ENCODE assay signal across 31 cellular contexts in genomic region chr12:90479237-90479636, GRCh38.
DNase-seq lines count a peak whose midpoint lies in the region; ATAC-seq, FAIRE-seq and TF ChIP-seq lines count a peak whose summit lies in the region.
"Had no signal": no experiment of that assay in that cellular context is flagged by ENCODE, and none has a peak within 500 bp of the region (broad histone marks: within the 10 kb centered on the region; RNA-seq: fewer than 3 reads in every experiment).

No MANE protein-coding gene starts in this region.

- no peak overlapping the region for H3K4me3 Mint-ChIP-seq in progenitor cell of endocrine pancreas (ENCODE audit: low read depth)
- H3K4me3 Mint-ChIP-seq: B cell; CD14-positive monocyte; CD4-positive, alpha-beta memory T cell; CD4-positive, alpha-beta T cell; CD4-positive, CD25-positive, alpha-beta regulatory T cell; CD8-positive, alpha-beta memory T cell; CD8-positive, alpha-beta T cell had no signal

- no peaks in the 10 kb centered on the region for H3K4me1 ChIP-seq in A549
- H3K4me1 ChIP-seq: BE2C; BLaER1; BLaER1 treated with 17β-estradiol and CSF1 and Interleukin-3, amounts not matched to agents 10 nM and 100 nM; Caco-2 had no signal

- TF ChIP-seq EP300 in A549 (IDR thresholded peaks at IDR 0.05): no peak

- no peaks in the 10 kb centered on the region for H3K36me3 Mint-ChIP-seq in progenitor cell of endocrine pancreas (ENCODE audit: insufficient read depth)
- H3K36me3 Mint-ChIP-seq: CD14-positive monocyte; CD4-positive, alpha-beta memory T cell; CD4-positive, CD25-positive, alpha-beta regulatory T cell; CD8-positive, alpha-beta memory T cell; CD8-positive, alpha-beta T cell had no signal

- peaks cover 11% of the 10 kb centered on the region for H3K4me1 Mint-ChIP-seq in progenitor cell of endocrine pancreas (ENCODE audit: low read depth)
- H3K4me1 Mint-ChIP-seq: B cell; CD14-positive monocyte; CD4-positive, alpha-beta memory T cell; CD4-positive, CD25-positive, alpha-beta regulatory T cell; CD8-positive, alpha-beta memory T cell had no signal

- no peak overlapping the region for H3K4me2 ChIP-seq in A549
- H3K4me2 ChIP-seq: BLaER1; BLaER1 treated with 17β-estradiol and CSF1 and Interleukin-3, amounts not matched to agents 10 nM and 100 nM had no signal

- CTCF ChIA-PET in A549 (lab: Yijun Ruan, JAX): no interaction called here

- no peaks in the 10 kb centered on the region for H3K9me3 ChIP-seq in A549
- H3K9me3 ChIP-seq: BE2C; BLaER1; BLaER1 treated with 17β-estradiol and CSF1 and Interleukin-3, amounts not matched to agents 10 nM and 100 nM; Caco-2 had no signal

- no peak overlapping the region for H3K27ac ChIP-seq in A549
- H3K27ac ChIP-seq: 22Rv1; BLaER1; BLaER1 treated with 17β-estradiol and CSF1 and Interleukin-3, amounts not matched to agents 10 nM and 100 nM; C4-2B had no signal

- no peaks in the 10 kb centered on the region for H3K27me3 Mint-ChIP-seq in progenitor cell of endocrine pancreas
- H3K27me3 Mint-ChIP-seq: B cell; CD4-positive, alpha-beta memory T cell; CD4-positive, alpha-beta T cell; CD4-positive, CD25-positive, alpha-beta regulatory T cell; CD8-positive, alpha-beta memory T cell had no signal

- no peak for TF ChIP-seq CTCF in A549 (IDR thresholded peaks at IDR 0.05)
- no peak for TF ChIP-seq CTCF in progenitor cell of endocrine pancreas (IDR thresholded peaks at IDR 0.05; ENCODE audit: unreplicated experiment)

- H3K4me3 ChIP-seq in A549: no peak overlapping the region
- H3K4me3 ChIP-seq: BLaER1; BLaER1 treated with 17β-estradiol and CSF1 and Interleukin-3, amounts not matched to agents 10 nM and 100 nM had no signal

- POLR2A ChIA-PET in A549 (lab: Yijun Ruan, JAX): no interaction called here

- no peak for TF ChIP-seq RAD21 in A549 (conservative IDR thresholded peaks at IDR 0.05 in 1 of 2, IDR thresholded peaks at IDR 0.05 in 1 of 2)

- peak; percentile 86 for FAIRE-seq in A549 (lab: Jason Lieb, UNC)
- FAIRE-seq: A204.1 had no signal

- peak overlapping the region; percentile 13 for H3K27ac Mint-ChIP-seq in progenitor cell of endocrine pancreas
- H3K27ac Mint-ChIP-seq: B cell; CD14-positive monocyte; CD4-positive, alpha-beta memory T cell; CD4-positive, alpha-beta T cell; CD4-positive, CD25-positive, alpha-beta regulatory T cell; CD8-positive, alpha-beta memory T cell; CD8-positive, alpha-beta T cell had no signal

- TF ChIP-seq POLR2A in A549 (IDR thresholded peaks at IDR 0.05; ENCODE audit: low read length): no peak

- 92% methylated on average over 1 of the region's 1 CpG for WGBS in A549 (ENCODE audit: missing lambda C conversion rate)

- no peaks in the 10 kb centered on the region for H3K9me3 Mint-ChIP-seq in progenitor cell of endocrine pancreas (ENCODE audit: low read depth)
- H3K9me3 Mint-ChIP-seq: CD4-positive, alpha-beta T cell; CD8-positive, alpha-beta memory T cell; CD8-positive, alpha-beta T cell had no signal

- no peak for DNase-seq in A549 (ENCODE audit: low read depth in 1 of 2, low spot score in 1 of 2)
- DNase-seq in progenitor cell of endocrine pancreas (ENCODE audit: low spot score, unreplicated experiment): no peak
- DNase-seq in SIG-M5 treated with dmso at 0.1 percent for 504 hours (lab: John Stamatoyannopoulos, UW; ENCODE audit: unreplicated experiment): no peak
- no peak for DNase-seq in NCI-H2081 (lab: John Stamatoyannopoulos, UW)
- DNase-seq: 8988T; ACHN; AML-193; BE2C; C1 segment of cervical spinal cord; Caco-2; Calu3; CD4-positive, alpha-beta memory T cell; CD4-positive, alpha-beta T cell; CD4-positive, CD25-positive, alpha-beta regulatory T cell; CD8-positive, alpha-beta memory T cell; CD8-positive, alpha-beta T cell; COR-L47; DMS 273 treated with DMSO at 0.1 percent for 48 hours; DMS153; DMS53; DMS79; DMS79 treated with DMSO at 0.1 percent for 48 hours; DND-41; EL had no signal

- no peak for ATAC-seq in A549
- ATAC-seq: CD8-positive, alpha-beta T cell had no signal

TF ChIP-seq in A549, 52 proteins besides CTCF, POLR2A, EP300 and RAD21:
- TF ChIP-seq, protein P1, sequence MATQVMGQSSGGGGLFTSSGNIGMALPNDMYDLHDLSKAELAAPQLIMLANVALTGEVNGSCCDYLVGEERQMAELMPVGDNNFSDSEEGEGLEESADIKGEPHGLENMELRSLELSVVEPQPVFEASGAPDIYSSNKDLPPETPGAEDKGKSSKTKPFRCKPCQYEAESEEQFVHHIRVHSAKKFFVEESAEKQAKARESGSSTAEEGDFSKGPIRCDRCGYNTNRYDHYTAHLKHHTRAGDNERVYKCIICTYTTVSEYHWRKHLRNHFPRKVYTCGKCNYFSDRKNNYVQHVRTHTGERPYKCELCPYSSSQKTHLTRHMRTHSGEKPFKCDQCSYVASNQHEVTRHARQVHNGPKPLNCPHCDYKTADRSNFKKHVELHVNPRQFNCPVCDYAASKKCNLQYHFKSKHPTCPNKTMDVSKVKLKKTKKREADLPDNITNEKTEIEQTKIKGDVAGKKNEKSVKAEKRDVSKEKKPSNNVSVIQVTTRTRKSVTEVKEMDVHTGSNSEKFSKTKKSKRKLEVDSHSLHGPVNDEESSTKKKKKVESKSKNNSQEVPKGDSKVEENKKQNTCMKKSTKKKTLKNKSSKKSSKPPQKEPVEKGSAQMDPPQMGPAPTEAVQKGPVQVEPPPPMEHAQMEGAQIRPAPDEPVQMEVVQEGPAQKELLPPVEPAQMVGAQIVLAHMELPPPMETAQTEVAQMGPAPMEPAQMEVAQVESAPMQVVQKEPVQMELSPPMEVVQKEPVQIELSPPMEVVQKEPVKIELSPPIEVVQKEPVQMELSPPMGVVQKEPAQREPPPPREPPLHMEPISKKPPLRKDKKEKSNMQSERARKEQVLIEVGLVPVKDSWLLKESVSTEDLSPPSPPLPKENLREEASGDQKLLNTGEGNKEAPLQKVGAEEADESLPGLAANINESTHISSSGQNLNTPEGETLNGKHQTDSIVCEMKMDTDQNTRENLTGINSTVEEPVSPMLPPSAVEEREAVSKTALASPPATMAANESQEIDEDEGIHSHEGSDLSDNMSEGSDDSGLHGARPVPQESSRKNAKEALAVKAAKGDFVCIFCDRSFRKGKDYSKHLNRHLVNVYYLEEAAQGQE (IDR thresholded peaks at IDR 0.05): no peak
- TF ChIP-seq RFX5 (IDR thresholded peaks at IDR 0.05) (no peak), JUNB (IDR thresholded peaks at IDR 0.05) (no peak), NR3C1 (IDR thresholded peaks at IDR 0.05) (no peak), EHF (CRISPR knock-in tag; IDR thresholded peaks at IDR 0.05) (no peak), ZNF302 (CRISPR knock-in tag; IDR thresholded peaks at IDR 0.05) (no peak), ESRRA (IDR thresholded peaks at IDR 0.05; ENCODE audit: borderline replicate concordance, low read length) (no peak), KDM1A (IDR thresholded peaks at IDR 0.05; ENCODE audit: low read depth) (no peak), RCOR1 (IDR thresholded peaks at IDR 0.05; ENCODE audit: low read depth, low read length) (no peak), CEBPB (IDR thresholded peaks at IDR 0.05) (no peak), MAFK (IDR thresholded peaks at IDR 0.05; ENCODE audit: partially characterized antibody) (no peak), ZFP36 (IDR thresholded peaks at IDR 0.05; ENCODE audit: borderline replicate concordance, partially characterized antibody) (no peak), E2F6 (IDR thresholded peaks at IDR 0.05; ENCODE audit: borderline replicate concordance, low read depth) (no peak), CBX8 (IDR thresholded peaks at IDR 0.05) (no peak), USF2 (IDR thresholded peaks at IDR 0.05) (no peak), RNF2 (IDR thresholded peaks at IDR 0.05; ENCODE audit: borderline replicate concordance, low read depth) (no peak), HOXA7 (CRISPR knock-in tag; IDR thresholded peaks at IDR 0.05) (no peak), EHMT2 (IDR thresholded peaks at IDR 0.05; ENCODE audit: low read depth) (no peak), BCL3 (IDR thresholded peaks at IDR 0.05) (no peak)
